17 cellular contexts compared by ENCODE assay signal in genomic region chr14:36504805-36505192, GRCh38. TPM values are rescaled to one million over a fixed set of nuclear protein-coding genes. Genes with fewer than 3 reads are reported as not detected.
DNase-seq lines count a peak whose midpoint lies in the region; ATAC-seq, FAIRE-seq and TF ChIP-seq lines count a peak whose summit lies in the region.
"Had no signal": no experiment of that assay in that cellular context is flagged by ENCODE, and none has a peak within 500 bp of the region (broad histone marks: within the 10 kb centered on the region; RNA-seq: fewer than 3 reads in every experiment).

No MANE protein-coding gene starts in this region.

- peaks cover 82% of the 10 kb centered on the region for H3K27me3 Mint-ChIP-seq in astrocyte (ENCODE audit: low read depth, unreplicated experiment)
- peaks cover 82 to 88% (median 85%) of the 10 kb centered on the region in 5 donors for H3K27me3 Mint-ChIP-seq in naive thymus-derived CD4-positive, alpha-beta T cell

- H3K4me1 ChIP-seq in astrocyte (ENCODE audit: insufficient read depth, low read length) (no peaks in the 10 kb centered on the region), Karpas-422 (ENCODE audit: low read length) (no peaks in the 10 kb centered on the region)
- peaks cover 0 to 4% of the 10 kb centered on the region in 2 donors for H3K4me1 ChIP-seq in naive thymus-derived CD4-positive, alpha-beta T cell (ENCODE audit: control insufficient read depth in 2 of 2, insufficient read depth in 2 of 2, low read length in 2 of 2)
- H3K4me1 ChIP-seq: BE2C had no signal

- H3K79me2 ChIP-seq in astrocyte (ENCODE audit: insufficient read depth, low read length) (no peaks in the 10 kb centered on the region), Karpas-422 (ENCODE audit: low read length) (no peaks in the 10 kb centered on the region)

- H3K27me3 ChIP-seq in astrocyte (ENCODE audit: insufficient read depth, low read length) (peaks cover 76% of the 10 kb centered on the region), Karpas-422 (ENCODE audit: low read length) (no peaks in the 10 kb centered on the region)
- H3K27me3 ChIP-seq in naive thymus-derived CD4-positive, alpha-beta T cell (ENCODE audit: control insufficient read depth in 2 of 2, insufficient read depth in 2 of 2, low read length in 2 of 2) = peaks cover 8 to 32% of the 10 kb centered on the region in 2 donors

- DNase-seq in DMS79 treated with DMSO at 0.1 percent for 48 hours (lab: John Stamatoyannopoulos, UW) (peak; percentile 78), GM20000 (ENCODE audit: low spot score) (peak; percentile 23), astrocyte (ENCODE audit: low read depth) (no peak), dedifferentiated amniotic fluid mesenchymal stem cell (ENCODE audit: extremely low spot score) (no peak), Karpas-422 (no peak)
- no peak for DNase-seq in naive thymus-derived CD4-positive, alpha-beta T cell
- DNase-seq in stimulated activated effector memory CD8-positive, alpha-beta T cell treated with anti-CD3 and anti-CD28 coated beads, Interleukin-12 subunit alpha, Interleukin-12 subunit beta, amount 100 ng/mL, for 72 hours (ENCODE audit: low spot score in 2 of 2) = no peak
- no peak for DNase-seq in activated effector memory CD4-positive, alpha-beta T cell treated with anti-CD3 and anti-CD28 coated beads, Interleukin-2, amount 50 U/mL, for 16 hours
- DNase-seq: activated CD4-positive, alpha-beta T cell treated with anti-CD3 and anti-CD28 coated beads, Interleukin-2, amount 10 ng/mL, durations not matched to agents 24 days and 14 days; BE2C; caudate nucleus; MV-4-11; natural killer cell; NCI-H345 had no signal

- no peak for TF ChIP-seq CTCF in GM20000 (IDR thresholded peaks at IDR 0.05; ENCODE audit: extremely low read depth, missing control alignments)
- no peak for TF ChIP-seq CTCF in astrocyte (IDR thresholded peaks at IDR 0.05; ENCODE audit: insufficient read depth, low read depth, low read length)

- H3K9me3 ChIP-seq in astrocyte (ENCODE audit: insufficient read depth, low read depth, low read length) = peaks cover 5% of the 10 kb centered on the region
- H3K9me3 ChIP-seq in naive thymus-derived CD4-positive, alpha-beta T cell (ENCODE audit: control insufficient read depth in 2 of 3, low read length in 3 of 3) = no peaks in the 10 kb centered on the region
- no peaks in the 10 kb centered on the region for H3K9me3 ChIP-seq in Karpas-422 (ENCODE audit: low read length)
- H3K9me3 ChIP-seq: BE2C, SJSA1 had no signal

- H3K4me1 Mint-ChIP-seq in astrocyte (ENCODE audit: low read depth, unreplicated experiment) = no peaks in the 10 kb centered on the region
- peaks cover 3 to 31% (median 25%) of the 10 kb centered on the region in 7 donors for H3K4me1 Mint-ChIP-seq in naive thymus-derived CD4-positive, alpha-beta T cell
- peaks cover 5% of the 10 kb centered on the region for H3K4me1 Mint-ChIP-seq in stimulated activated effector memory CD8-positive, alpha-beta T cell treated with anti-CD3 and anti-CD28 coated beads, Interleukin-12 subunit alpha, Interleukin-12 subunit beta, amount 100 ng/mL, for 72 hours

- no peaks in the 10 kb centered on the region for H3K36me3 ChIP-seq in astrocyte (ENCODE audit: insufficient read depth, low read length)
- no peaks in the 10 kb centered on the region for H3K36me3 ChIP-seq in naive thymus-derived CD4-positive, alpha-beta T cell (ENCODE audit: control insufficient read depth in 2 of 3, insufficient read depth in 3 of 3, low read length in 3 of 3)
- no peaks in the 10 kb centered on the region for H3K36me3 ChIP-seq in Karpas-422 (ENCODE audit: insufficient read depth, low read length)
- H3K36me3 ChIP-seq: BE2C, SJSA1 had no signal

- H4K20me1 ChIP-seq in astrocyte (ENCODE audit: insufficient read depth, low read length) = peaks cover 3% of the 10 kb centered on the region
- H4K20me1 ChIP-seq in Karpas-422 (ENCODE audit: insufficient read depth, low read depth, low read length) = no peaks in the 10 kb centered on the region

- no peak overlapping the region for H3K27ac Mint-ChIP-seq in astrocyte (ENCODE audit: unreplicated experiment)
- no peak overlapping the region for H3K27ac Mint-ChIP-seq in naive thymus-derived CD4-positive, alpha-beta T cell
- no peak overlapping the region for H3K27ac Mint-ChIP-seq in stimulated activated effector memory CD8-positive, alpha-beta T cell treated with anti-CD3 and anti-CD28 coated beads, Interleukin-12 subunit alpha, Interleukin-12 subunit beta, amount 100 ng/mL, for 72 hours
- H3K27ac Mint-ChIP-seq: activated CD4-positive, alpha-beta T cell treated with anti-CD3 and anti-CD28 coated beads, Interleukin-2, amount 10 ng/mL, durations not matched to agents 24 days and 14 days; natural killer cell had no signal

- H3K4me3 Mint-ChIP-seq in astrocyte (ENCODE audit: unreplicated experiment) = peak overlapping the region; percentile 51
- H3K4me3 Mint-ChIP-seq in naive thymus-derived CD4-positive, alpha-beta T cell = peak overlapping the region in 8 of 10 donors; percentile 35 to 67 (median 53)
- no peak overlapping the region for H3K4me3 Mint-ChIP-seq in stimulated activated effector memory CD8-positive, alpha-beta T cell treated with anti-CD3 and anti-CD28 coated beads, Interleukin-12 subunit alpha, Interleukin-12 subunit beta, amount 100 ng/mL, for 72 hours
- H3K4me3 Mint-ChIP-seq: activated CD4-positive, alpha-beta T cell treated with anti-CD3 and anti-CD28 coated beads, Interleukin-2, amount 10 ng/mL, durations not matched to agents 24 days and 14 days; natural killer cell had no signal

- no peaks in the 10 kb centered on the region for H3K36me3 Mint-ChIP-seq in astrocyte (ENCODE audit: low read depth, unreplicated experiment)
- H3K36me3 Mint-ChIP-seq in naive thymus-derived CD4-positive, alpha-beta T cell = peaks cover 3 to 13% (median 4%) of the 10 kb centered on the region in 5 donors
- H3K36me3 Mint-ChIP-seq in stimulated activated effector memory CD8-positive, alpha-beta T cell treated with anti-CD3 and anti-CD28 coated beads, Interleukin-12 subunit alpha, Interleukin-12 subunit beta, amount 100 ng/mL, for 72 hours = no peaks in the 10 kb centered on the region

- no peak for FAIRE-seq in astrocyte (lab: Jason Lieb, UNC)
- FAIRE-seq: HepG2 had no signal

- no peak overlapping the region for H3K27ac ChIP-seq in astrocyte (ENCODE audit: low read depth, low read length)
- no peak overlapping the region for H3K27ac ChIP-seq in naive thymus-derived CD4-positive, alpha-beta T cell (ENCODE audit: low read depth, low read length)
- H3K27ac ChIP-seq in Karpas-422 (ENCODE audit: low read length) = no peak overlapping the region
- H3K27ac ChIP-seq: SJSA1 had no signal

- peaks cover 11% of the 10 kb centered on the region for H3K9me3 Mint-ChIP-seq in astrocyte (ENCODE audit: unreplicated experiment)
- peaks cover 1 to 34% (median 6%) of the 10 kb centered on the region in 11 donors for H3K9me3 Mint-ChIP-seq in naive thymus-derived CD4-positive, alpha-beta T cell
- H3K9me3 Mint-ChIP-seq in stimulated activated effector memory CD8-positive, alpha-beta T cell treated with anti-CD3 and anti-CD28 coated beads, Interleukin-12 subunit alpha, Interleukin-12 subunit beta, amount 100 ng/mL, for 72 hours = no peaks in the 10 kb centered on the region

- intact Hi-C loops in naive thymus-derived CD4-positive, alpha-beta T cell (cut with micrococcal nuclease) = no loop called here

- H3K4me2 ChIP-seq in astrocyte (ENCODE audit: low read length) (peak overlapping the region; percentile 41), Karpas-422 (ENCODE audit: low read depth, low read length, poor library complexity, severe bottlenecking) (no peak overlapping the region)

- no peaks in the 10 kb centered on the region for H3K9me2 ChIP-seq in Karpas-422 (replicated peaks; ENCODE audit: insufficient read depth, low read length)

- H3K9ac ChIP-seq in astrocyte (ENCODE audit: low read length) (no peak overlapping the region), Karpas-422 (ENCODE audit: low read length) (no peak overlapping the region)

- H3K4me3 ChIP-seq in astrocyte (ENCODE audit: insufficient read depth, low read depth, low read length) (no peak overlapping the region), Karpas-422 (ENCODE audit: low read length) (no peak overlapping the region)
- no peak overlapping the region for H3K4me3 ChIP-seq in naive thymus-derived CD4-positive, alpha-beta T cell (ENCODE audit: low read length)
- H3K4me3 ChIP-seq: SJSA1 had no signal

- POLR2A ChIA-PET in naive thymus-derived CD4-positive, alpha-beta T cell (lab: Charles Lee) = no interaction called here

- CTCF ChIA-PET in naive thymus-derived CD4-positive, alpha-beta T cell (lab: Charles Lee) = interaction anchor here (0.6 kb wide), 1 partner anchor 51 kb away, joined by 3 read pairs; no protein-coding TSS in a partner anchor

- ATAC-seq in naive thymus-derived CD4-positive, alpha-beta T cell = no peak
- no peak for ATAC-seq in stimulated activated effector memory CD8-positive, alpha-beta T cell treated with anti-CD3 and anti-CD28 coated beads, Interleukin-12 subunit alpha, Interleukin-12 subunit beta, amount 100 ng/mL, for 72 hours
- ATAC-seq: natural killer cell had no signal

- H2AFZ ChIP-seq in astrocyte (ENCODE audit: low read depth, low read length) (no peak overlapping the region), Karpas-422 (ENCODE audit: low read length) (no peak overlapping the region)

RNA-seq across cellular contexts. Expression of gene NKX2-1, which starts 15.2 kb away (rescaled TPM):
- not detected in 2 replicates for total RNA-seq in astrocyte
- total RNA-seq in naive thymus-derived CD4-positive, alpha-beta T cell = not detected
- polyA plus RNA-seq in naive thymus-derived CD4-positive, alpha-beta T cell = not detected
- total RNA-seq in Karpas-422 (2014; rRNA removed; shearing (Covaris generic); ENCODE audit: low replicate concordance) = not detected in 2 replicates
- total RNA-seq: activated CD4-positive, alpha-beta T cell treated with anti-CD3 and anti-CD28 coated beads, Interleukin-2, amount 10 ng/mL, durations not matched to agents 24 days and 14 days; HepG2; lower leg skin; natural killer cell; SJSA1 had no signal
- polyA plus RNA-seq: HepG2 had no signal

Comparison
In these comparisons a context has a peak if more than half of its experiments do, and no peak if none do; other contexts are left out.
1. DNase-seq: peak in DMS79 treated with DMSO at 0.1 percent for 48 hours (single experiment) and GM20000 (single experiment); none in astrocyte (single experiment), naive thymus-derived CD4-positive, alpha-beta T cell (0 of 9), stimulated activated effector memory CD8-positive, alpha-beta T cell treated with anti-CD3 and anti-CD28 coated beads, Interleukin-12 subunit alpha, Interleukin-12 subunit beta, amount 100 ng/mL, for 72 hours (0 of 2), dedifferentiated amniotic fluid mesenchymal stem cell (single experiment), activated effector memory CD4-positive, alpha-beta T cell treated with anti-CD3 and anti-CD28 coated beads, Interleukin-2, amount 50 U/mL, for 16 hours (single experiment) and Karpas-422 (single experiment).